Comparison of ENCODE assay signal across 1 cellular context in the genomic region with DNA sequence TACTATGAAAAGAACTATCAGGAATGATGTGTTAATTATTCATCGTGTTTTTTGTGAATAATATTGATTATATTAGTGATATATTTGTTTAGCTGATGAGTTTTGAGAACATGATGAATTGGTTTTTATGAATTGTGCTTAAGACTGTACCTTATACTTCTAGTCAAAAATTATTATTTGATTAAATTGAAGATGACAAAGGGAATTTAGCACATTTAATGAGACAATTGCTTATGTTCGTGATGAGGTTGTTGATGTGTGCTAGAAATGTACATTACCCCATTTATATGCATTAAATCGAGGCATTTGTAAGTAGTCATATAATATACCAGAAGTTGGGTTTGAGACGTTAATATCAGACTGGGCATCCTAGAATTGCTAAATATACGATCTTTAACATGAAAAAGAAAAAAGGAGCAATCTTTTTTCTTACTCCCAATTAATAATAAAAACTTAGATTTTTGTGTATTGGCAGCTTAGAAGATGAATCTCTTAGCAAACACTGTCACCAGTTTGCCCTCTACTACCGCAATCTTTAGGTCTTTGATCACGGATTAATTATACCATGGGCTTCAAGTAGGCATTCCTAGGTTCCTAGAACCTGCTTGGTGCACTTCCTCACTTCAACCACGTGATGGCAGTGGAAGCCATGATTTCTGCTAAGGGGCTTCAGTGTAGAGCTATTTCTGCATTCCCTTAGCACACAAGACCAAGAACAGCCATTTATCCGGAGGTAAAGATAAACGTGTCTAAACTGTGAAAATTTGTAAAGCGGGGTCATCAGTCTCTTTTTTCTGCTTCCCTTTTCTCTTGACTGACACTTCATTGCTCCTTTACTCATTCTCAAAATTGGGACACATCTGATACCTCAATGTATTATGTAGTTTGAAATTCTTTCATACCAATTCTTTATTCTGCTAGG.
TF ChIP-seq lines count a peak whose summit lies in the region.

No MANE protein-coding gene starts in this region.

TF ChIP-seq in K562, 482 proteins besides CTCF, POLR2A, EP300 and RAD21 (continues in another document):
- TF ChIP-seq CSDE1 (IDR thresholded peaks at IDR 0.05) (peak in 1 of 2 experiments; percentile 17; a peak in 1 of 4 replicates), TEAD2 (tag; IDR thresholded peaks at IDR 0.05) (peak; percentile 10; the same call in 1 of the 2 replicates), GATAD2A (IDR thresholded peaks at IDR 0.05) (peak; percentile 58; the same call in 1 of the 2 replicates), PTRF (tag; IDR thresholded peaks at IDR 0.05) (no peak), HNRNPH1 (optimal IDR thresholded peaks at IDR 0.05; ENCODE audit: low read depth, low read length) (no peak), MECOM (CRISPR knock-in tag; IDR thresholded peaks at IDR 0.05) (0 out of 2 replicates have a peak, but pooled peaks have one; percentile 60), ZSCAN29 (IDR thresholded peaks at IDR 0.05) (peak; percentile 89), MEF2A (IDR thresholded peaks at IDR 0.05; ENCODE audit: control insufficient read depth, low read depth, low read length) (peak; percentile 54; the same call in 1 of the 2 replicates), ZNF41 (CRISPR knock-in tag; conservative IDR thresholded peaks at IDR 0.05) (no peak), BRD9 (IDR thresholded peaks at IDR 0.05; ENCODE audit: low read depth, partially characterized antibody) (peak; percentile 74), RAD51 (IDR thresholded peaks at IDR 0.05; ENCODE audit: borderline replicate concordance, low read depth) (peak; percentile 62; the same call in 1 of the 2 replicates), TCF3 (CRISPR knock-in tag; IDR thresholded peaks at IDR 0.05) (0 out of 2 replicates have a peak, but pooled peaks have one; percentile 7), SIN3A (IDR thresholded peaks at IDR 0.05; ENCODE audit: borderline replicate concordance in 2 of 2, control insufficient read depth in 1 of 2, low read depth in 2 of 2, low read length in 2 of 2) (0 out of 4 replicates have a peak, but pooled peaks of 1 of the 2 experiments have one; percentile 36), ELF1 (tag; IDR thresholded peaks at IDR 0.05) (peak; percentile 20; the same call in 1 of the 2 replicates), EP400 (IDR thresholded peaks at IDR 0.05) (peak; percentile 43; the same call in 1 of the 2 replicates), NEUROD1 (IDR thresholded peaks at IDR 0.05; ENCODE audit: borderline replicate concordance, low read depth, low read length, partially characterized antibody) (peak; percentile 30), ATF1 (CRISPR knock-in tag; IDR thresholded peaks at IDR 0.05) (no peak), ATF1 (tag; IDR thresholded peaks at IDR 0.05) (0 out of 2 replicates have a peak, but pooled peaks have one; percentile 16), CBX1 (IDR thresholded peaks at IDR 0.05; ENCODE audit: low read depth) (no peak), OTX1 (CRISPR knock-in tag; IDR thresholded peaks at IDR 0.05) (0 out of 2 replicates have a peak, but pooled peaks have one; percentile 48), ZNF384 (IDR thresholded peaks at IDR 0.05; ENCODE audit: low read depth, low read length) (peak; percentile 52; the same call in 1 of the 2 replicates), STAG1 (CRISPR knock-in tag; IDR thresholded peaks at IDR 0.05; ENCODE audit: borderline replicate concordance) (peak; percentile 92; the same call in 1 of the 2 replicates), NUFIP1 (IDR thresholded peaks at IDR 0.05; ENCODE audit: partially characterized antibody) (peak; percentile 65)
- TF ChIP-seq, protein P1, sequence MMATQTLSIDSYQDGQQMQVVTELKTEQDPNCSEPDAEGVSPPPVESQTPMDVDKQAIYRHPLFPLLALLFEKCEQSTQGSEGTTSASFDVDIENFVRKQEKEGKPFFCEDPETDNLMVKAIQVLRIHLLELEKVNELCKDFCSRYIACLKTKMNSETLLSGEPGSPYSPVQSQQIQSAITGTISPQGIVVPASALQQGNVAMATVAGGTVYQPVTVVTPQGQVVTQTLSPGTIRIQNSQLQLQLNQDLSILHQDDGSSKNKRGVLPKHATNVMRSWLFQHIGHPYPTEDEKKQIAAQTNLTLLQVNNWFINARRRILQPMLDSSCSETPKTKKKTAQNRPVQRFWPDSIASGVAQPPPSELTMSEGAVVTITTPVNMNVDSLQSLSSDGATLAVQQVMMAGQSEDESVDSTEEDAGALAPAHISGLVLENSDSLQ (IDR thresholded peaks at IDR 0.05): peak; percentile 70
- TF ChIP-seq, protein P2, sequence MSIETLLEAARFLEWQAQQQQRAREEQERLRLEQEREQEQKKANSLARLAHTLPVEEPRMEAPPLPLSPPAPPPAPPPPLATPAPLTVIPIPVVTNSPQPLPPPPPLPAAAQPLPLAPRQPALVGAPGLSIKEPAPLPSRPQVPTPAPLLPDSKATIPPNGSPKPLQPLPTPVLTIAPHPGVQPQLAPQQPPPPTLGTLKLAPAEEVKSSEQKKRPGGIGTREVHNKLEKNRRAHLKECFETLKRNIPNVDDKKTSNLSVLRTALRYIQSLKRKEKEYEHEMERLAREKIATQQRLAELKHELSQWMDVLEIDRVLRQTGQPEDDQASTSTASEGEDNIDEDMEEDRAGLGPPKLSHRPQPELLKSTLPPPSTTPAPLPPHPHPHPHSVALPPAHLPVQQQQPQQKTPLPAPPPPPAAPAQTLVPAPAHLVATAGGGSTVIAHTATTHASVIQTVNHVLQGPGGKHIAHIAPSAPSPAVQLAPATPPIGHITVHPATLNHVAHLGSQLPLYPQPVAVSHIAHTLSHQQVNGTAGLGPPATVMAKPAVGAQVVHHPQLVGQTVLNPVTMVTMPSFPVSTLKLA (conservative IDR thresholded peaks at IDR 0.05): peak; percentile 34 to 51; a peak in 2 of 4 replicates
- TF ChIP-seq, protein P3, sequence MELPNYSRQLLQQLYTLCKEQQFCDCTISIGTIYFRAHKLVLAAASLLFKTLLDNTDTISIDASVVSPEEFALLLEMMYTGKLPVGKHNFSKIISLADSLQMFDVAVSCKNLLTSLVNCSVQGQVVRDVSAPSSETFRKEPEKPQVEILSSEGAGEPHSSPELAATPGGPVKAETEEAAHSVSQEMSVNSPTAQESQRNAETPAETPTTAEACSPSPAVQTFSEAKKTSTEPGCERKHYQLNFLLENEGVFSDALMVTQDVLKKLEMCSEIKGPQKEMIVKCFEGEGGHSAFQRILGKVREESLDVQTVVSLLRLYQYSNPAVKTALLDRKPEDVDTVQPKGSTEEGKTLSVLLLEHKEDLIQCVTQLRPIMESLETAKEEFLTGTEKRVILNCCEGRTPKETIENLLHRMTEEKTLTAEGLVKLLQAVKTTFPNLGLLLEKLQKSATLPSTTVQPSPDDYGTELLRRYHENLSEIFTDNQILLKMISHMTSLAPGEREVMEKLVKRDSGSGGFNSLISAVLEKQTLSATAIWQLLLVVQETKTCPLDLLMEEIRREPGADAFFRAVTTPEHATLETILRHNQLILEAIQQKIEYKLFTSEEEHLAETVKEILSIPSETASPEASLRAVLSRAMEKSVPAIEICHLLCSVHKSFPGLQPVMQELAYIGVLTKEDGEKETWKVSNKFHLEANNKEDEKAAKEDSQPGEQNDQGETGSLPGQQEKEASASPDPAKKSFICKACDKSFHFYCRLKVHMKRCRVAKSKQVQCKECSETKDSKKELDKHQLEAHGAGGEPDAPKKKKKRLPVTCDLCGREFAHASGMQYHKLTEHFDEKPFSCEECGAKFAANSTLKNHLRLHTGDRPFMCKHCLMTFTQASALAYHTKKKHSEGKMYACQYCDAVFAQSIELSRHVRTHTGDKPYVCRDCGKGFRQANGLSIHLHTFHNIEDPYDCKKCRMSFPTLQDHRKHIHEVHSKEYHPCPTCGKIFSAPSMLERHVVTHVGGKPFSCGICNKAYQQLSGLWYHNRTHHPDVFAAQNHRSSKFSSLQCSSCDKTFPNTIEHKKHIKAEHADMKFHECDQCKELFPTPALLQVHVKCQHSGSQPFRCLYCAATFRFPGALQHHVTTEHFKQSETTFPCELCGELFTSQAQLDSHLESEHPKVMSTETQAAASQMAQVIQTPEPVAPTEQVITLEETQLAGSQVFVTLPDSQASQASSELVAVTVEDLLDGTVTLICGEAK (IDR thresholded peaks at IDR 0.05): peak; percentile 11; the same call in 1 of the 2 replicates
- TF ChIP-seq, protein P3 (CRISPR knock-in tag; IDR thresholded peaks at IDR 0.05): no peak
- TF ChIP-seq, protein P4, sequence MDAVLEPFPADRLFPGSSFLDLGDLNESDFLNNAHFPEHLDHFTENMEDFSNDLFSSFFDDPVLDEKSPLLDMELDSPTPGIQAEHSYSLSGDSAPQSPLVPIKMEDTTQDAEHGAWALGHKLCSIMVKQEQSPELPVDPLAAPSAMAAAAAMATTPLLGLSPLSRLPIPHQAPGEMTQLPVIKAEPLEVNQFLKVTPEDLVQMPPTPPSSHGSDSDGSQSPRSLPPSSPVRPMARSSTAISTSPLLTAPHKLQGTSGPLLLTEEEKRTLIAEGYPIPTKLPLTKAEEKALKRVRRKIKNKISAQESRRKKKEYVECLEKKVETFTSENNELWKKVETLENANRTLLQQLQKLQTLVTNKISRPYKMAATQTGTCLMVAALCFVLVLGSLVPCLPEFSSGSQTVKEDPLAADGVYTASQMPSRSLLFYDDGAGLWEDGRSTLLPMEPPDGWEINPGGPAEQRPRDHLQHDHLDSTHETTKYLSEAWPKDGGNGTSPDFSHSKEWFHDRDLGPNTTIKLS (IDR thresholded peaks at IDR 0.05; ENCODE audit: borderline replicate concordance, low read depth): no peak
- TF ChIP-seq, protein P5, sequence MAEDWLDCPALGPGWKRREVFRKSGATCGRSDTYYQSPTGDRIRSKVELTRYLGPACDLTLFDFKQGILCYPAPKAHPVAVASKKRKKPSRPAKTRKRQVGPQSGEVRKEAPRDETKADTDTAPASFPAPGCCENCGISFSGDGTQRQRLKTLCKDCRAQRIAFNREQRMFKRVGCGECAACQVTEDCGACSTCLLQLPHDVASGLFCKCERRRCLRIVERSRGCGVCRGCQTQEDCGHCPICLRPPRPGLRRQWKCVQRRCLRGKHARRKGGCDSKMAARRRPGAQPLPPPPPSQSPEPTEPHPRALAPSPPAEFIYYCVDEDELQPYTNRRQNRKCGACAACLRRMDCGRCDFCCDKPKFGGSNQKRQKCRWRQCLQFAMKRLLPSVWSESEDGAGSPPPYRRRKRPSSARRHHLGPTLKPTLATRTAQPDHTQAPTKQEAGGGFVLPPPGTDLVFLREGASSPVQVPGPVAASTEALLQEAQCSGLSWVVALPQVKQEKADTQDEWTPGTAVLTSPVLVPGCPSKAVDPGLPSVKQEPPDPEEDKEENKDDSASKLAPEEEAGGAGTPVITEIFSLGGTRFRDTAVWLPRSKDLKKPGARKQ (CRISPR knock-in tag; IDR thresholded peaks at IDR 0.05): peak; percentile 30; the same call in 1 of the 2 replicates
- TF ChIP-seq, protein P6, sequence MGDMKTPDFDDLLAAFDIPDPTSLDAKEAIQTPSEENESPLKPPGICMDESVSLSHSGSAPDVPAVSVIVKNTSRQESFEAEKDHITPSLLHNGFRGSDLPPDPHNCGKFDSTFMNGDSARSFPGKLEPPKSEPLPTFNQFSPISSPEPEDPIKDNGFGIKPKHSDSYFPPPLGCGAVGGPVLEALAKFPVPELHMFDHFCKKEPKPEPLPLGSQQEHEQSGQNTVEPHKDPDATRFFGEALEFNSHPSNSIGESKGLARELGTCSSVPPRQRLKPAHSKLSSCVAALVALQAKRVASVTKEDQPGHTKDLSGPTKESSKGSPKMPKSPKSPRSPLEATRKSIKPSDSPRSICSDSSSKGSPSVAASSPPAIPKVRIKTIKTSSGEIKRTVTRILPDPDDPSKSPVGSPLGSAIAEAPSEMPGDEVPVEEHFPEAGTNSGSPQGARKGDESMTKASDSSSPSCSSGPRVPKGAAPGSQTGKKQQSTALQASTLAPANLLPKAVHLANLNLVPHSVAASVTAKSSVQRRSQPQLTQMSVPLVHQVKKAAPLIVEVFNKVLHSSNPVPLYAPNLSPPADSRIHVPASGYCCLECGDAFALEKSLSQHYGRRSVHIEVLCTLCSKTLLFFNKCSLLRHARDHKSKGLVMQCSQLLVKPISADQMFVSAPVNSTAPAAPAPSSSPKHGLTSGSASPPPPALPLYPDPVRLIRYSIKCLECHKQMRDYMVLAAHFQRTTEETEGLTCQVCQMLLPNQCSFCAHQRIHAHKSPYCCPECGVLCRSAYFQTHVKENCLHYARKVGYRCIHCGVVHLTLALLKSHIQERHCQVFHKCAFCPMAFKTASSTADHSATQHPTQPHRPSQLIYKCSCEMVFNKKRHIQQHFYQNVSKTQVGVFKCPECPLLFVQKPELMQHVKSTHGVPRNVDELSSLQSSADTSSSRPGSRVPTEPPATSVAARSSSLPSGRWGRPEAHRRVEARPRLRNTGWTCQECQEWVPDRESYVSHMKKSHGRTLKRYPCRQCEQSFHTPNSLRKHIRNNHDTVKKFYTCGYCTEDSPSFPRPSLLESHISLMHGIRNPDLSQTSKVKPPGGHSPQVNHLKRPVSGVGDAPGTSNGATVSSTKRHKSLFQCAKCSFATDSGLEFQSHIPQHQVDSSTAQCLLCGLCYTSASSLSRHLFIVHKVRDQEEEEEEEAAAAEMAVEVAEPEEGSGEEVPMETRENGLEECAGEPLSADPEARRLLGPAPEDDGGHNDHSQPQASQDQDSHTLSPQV (IDR thresholded peaks at IDR 0.05): 0 out of 2 replicates have a peak, but pooled peaks have one; percentile 43
